ENCODE assay signal across 8 cellular contexts in the genomic region with DNA sequence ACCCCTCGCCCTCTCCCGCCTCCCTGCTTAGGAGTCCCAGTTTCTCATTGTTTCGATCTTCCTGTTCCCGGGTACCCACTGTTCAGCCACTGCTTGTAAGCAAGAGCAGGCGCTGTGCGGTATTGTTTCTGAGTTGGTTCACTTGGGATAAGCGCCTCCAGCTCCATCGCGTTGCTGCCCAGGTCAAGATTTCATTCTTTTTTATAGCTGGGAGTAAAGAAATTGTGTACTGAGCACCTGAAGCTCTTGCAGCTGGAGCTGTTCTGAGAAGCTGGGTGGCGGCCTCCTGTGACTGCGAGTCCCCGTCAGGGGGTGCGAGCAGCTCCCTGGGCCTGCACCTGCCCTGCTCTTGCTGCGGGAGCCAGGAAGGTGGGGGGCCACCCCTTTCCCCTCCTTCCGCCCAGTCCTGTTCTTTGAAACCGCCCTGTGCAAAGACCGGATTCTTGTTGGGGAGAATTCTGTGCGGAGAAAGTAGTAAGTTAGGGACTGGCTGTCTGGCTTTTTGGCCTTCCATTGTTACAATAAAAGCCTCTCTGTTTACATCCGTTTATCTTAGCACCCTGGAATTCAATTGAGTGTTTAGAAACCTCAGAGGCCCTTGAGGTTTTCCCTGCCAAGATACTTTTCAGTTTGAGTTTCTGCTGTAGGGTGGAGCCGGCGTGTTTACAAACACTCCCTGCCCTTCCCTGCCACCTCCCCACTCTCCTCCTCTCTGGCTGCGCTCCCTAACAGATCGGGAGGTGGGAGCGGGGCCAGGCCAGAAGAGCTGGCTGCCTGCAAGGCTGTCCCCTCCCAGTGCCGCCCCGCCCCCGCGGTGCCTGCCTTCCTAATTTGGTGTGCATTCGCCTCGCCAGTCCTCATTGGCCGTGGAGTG. TPM values are rescaled to one million over a fixed set of nuclear protein-coding genes. Genes with fewer than 3 reads are reported as not detected.
DNase-seq lines count a peak whose midpoint lies in the region; ATAC-seq, FAIRE-seq and TF ChIP-seq lines count a peak whose summit lies in the region.

No MANE protein-coding gene starts in this region.

- TF ChIP-seq CTCF in ovary (IDR thresholded peaks at IDR 0.05) (no peak), tibial nerve (IDR thresholded peaks at IDR 0.05) (no peak)

- FAIRE-seq in H54 (lab: Jason Lieb, UNC): peak; percentile 81

- POLR2A ChIA-PET in activated naive CD8-positive, alpha-beta T cell treated with anti-CD3 and anti-CD28 coated beads, Interleukin-2, amount 10 ng/mL, durations not matched to agents 7 days and 5 days (lab: Charles Lee): interaction anchor here (1.0 to 4.5 kb wide), 5 partner anchors 11 to 103 kb away, joined by 4 to 43 read pairs (median 32); a partner anchor contains a TSS

- H3K4me1 Mint-ChIP-seq in activated naive CD8-positive, alpha-beta T cell treated with anti-CD3 and anti-CD28 coated beads, Interleukin-2, amount 10 ng/mL, durations not matched to agents 7 days and 5 days: peaks cover 30% of the 10 kb centered on the region

- no peaks in the 10 kb centered on the region for H3K9me3 Mint-ChIP-seq in activated naive CD8-positive, alpha-beta T cell treated with anti-CD3 and anti-CD28 coated beads, Interleukin-2, amount 10 ng/mL, durations not matched to agents 7 days and 5 days

- H3K27ac ChIP-seq in SK-N-MC (peak overlapping the region; percentile 94), ovary (peak overlapping the region in 1 of 2 donors; percentile 80), tibial nerve (peak overlapping the region; percentile 63 to 96 (median 89))

- H3K4me3 Mint-ChIP-seq in activated naive CD8-positive, alpha-beta T cell treated with anti-CD3 and anti-CD28 coated beads, Interleukin-2, amount 10 ng/mL, durations not matched to agents 7 days and 5 days: peak overlapping the region; percentile 85

- peaks cover 25% of the 10 kb centered on the region for H3K36me3 Mint-ChIP-seq in activated naive CD8-positive, alpha-beta T cell treated with anti-CD3 and anti-CD28 coated beads, Interleukin-2, amount 10 ng/mL, durations not matched to agents 7 days and 5 days

- peak; percentile 75 for ATAC-seq in activated naive CD8-positive, alpha-beta T cell treated with anti-CD3 and anti-CD28 coated beads, Interleukin-2, amount 10 ng/mL, durations not matched to agents 7 days and 5 days (ENCODE audit: low read depth)
- ATAC-seq in Right ventricle myocardium inferior: peak; percentile 97

- H3K9me3 ChIP-seq in SK-N-MC (ENCODE audit: low read depth, low read length): no peaks in the 10 kb centered on the region
- no peaks in the 10 kb centered on the region for H3K9me3 ChIP-seq in ovary
- no peaks in the 10 kb centered on the region for H3K9me3 ChIP-seq in tibial nerve

- H3K4me3 ChIP-seq in SK-N-MC (peak overlapping the region; percentile 69), ovary (peak overlapping the region; percentile 25), tibial nerve (peak overlapping the region; percentile 3 to 46 (median 26))

- H3K36me3 ChIP-seq in SK-N-MC (ENCODE audit: insufficient read depth, low read length) (peaks cover 50% of the 10 kb centered on the region), ovary (no peaks in the 10 kb centered on the region), tibial nerve (peaks cover 2 to 60% (median 7%) of the 10 kb centered on the region in 3 donors)

- TF ChIP-seq POLR2A in H54 (IDR thresholded peaks at IDR 0.05; ENCODE audit: low read depth, low read length) (0 out of 2 replicates have a peak, but pooled peaks have one; percentile 31), ovary (IDR thresholded peaks at IDR 0.05) (no peak), tibial nerve (IDR thresholded peaks at IDR 0.05) (peak in 1 of 2 donors; percentile 27)

- H3K27me3 Mint-ChIP-seq in activated naive CD8-positive, alpha-beta T cell treated with anti-CD3 and anti-CD28 coated beads, Interleukin-2, amount 10 ng/mL, durations not matched to agents 7 days and 5 days: no peaks in the 10 kb centered on the region

- peaks cover 16% of the 10 kb centered on the region for H3K4me1 ChIP-seq in ovary (ENCODE audit: insufficient read depth)
- peaks cover 0 to 64% (median 33%) of the 10 kb centered on the region in 4 donors for H3K4me1 ChIP-seq in tibial nerve

- peak overlapping the region; percentile 92 for H3K27ac Mint-ChIP-seq in activated naive CD8-positive, alpha-beta T cell treated with anti-CD3 and anti-CD28 coated beads, Interleukin-2, amount 10 ng/mL, durations not matched to agents 7 days and 5 days

- intact Hi-C loops in Right ventricle myocardium inferior (cut with DNase I): loop anchor here (1.0 to 5.0 kb wide), 4 partner anchors 29 to 102 kb away; a partner anchor contains a TSS
- intact Hi-C loops in ovary (cut with DNase I): loop anchor here (2.0 to 10.0 kb wide), 5 partner anchors 42 to 132 kb away; a partner anchor contains a TSS

- DNase-seq in ELF-1 (ENCODE audit: low read depth, low spot score) (peak; percentile 98), H54 (ENCODE audit: insufficient read length, low spot score) (peak; percentile 96), LoVo (ENCODE audit: low spot score) (peak; percentile 99), SK-N-MC (ENCODE audit: low read depth, low spot score) (peak; percentile 60), Right ventricle myocardium inferior (ENCODE audit: missing footprints) (peak; percentile 99), ovary (peak; percentile 95 to 99 (median 97)), tibial nerve (ENCODE audit: low spot score in 2 of 2) (peak; percentile 96 to 98)
- peak; percentile 86 for DNase-seq in activated naive CD8-positive, alpha-beta T cell treated with anti-CD3 and anti-CD28 coated beads, Interleukin-2, amount 10 ng/mL, durations not matched to agents 7 days and 5 days

- peak overlapping the region; percentile 72 for H3K9ac ChIP-seq in SK-N-MC (ENCODE audit: insufficient read length)

- WGBS in ovary, 3 donors: 15 to 17% (median 16%) methylated on average over 28 to 31 of the region's 31 CpGs
- WGBS in tibial nerve, 2 donors: 17 to 19% methylated on average over 30 to 31 of the region's 31 CpGs

- no peaks in the 10 kb centered on the region for H3K27me3 ChIP-seq in ovary
- no peaks in the 10 kb centered on the region for H3K27me3 ChIP-seq in tibial nerve

- TF ChIP-seq EP300 in ovary (IDR thresholded peaks at IDR 0.05) (no peak), tibial nerve (IDR thresholded peaks at IDR 0.05) (peak in 1 of 2 donors; percentile 90)

RNA-seq across cellular contexts. Expression of a gene that starts 30.8 kb away (rescaled TPM):
- total RNA-seq in activated naive CD8-positive, alpha-beta T cell treated with anti-CD3 and anti-CD28 coated beads, Interleukin-2, amount 10 ng/mL, durations not matched to agents 7 days and 5 days: 10 to 100 TPM; 70.1 to 74.6 TPM
- total RNA-seq in Right ventricle myocardium inferior (14.4 TPM), ovary (10 to 100 TPM; 16.3 to 37.3 (median 23.1) TPM), tibial nerve (10 to 100 TPM; 26.0 to 61.8 (median 40.7) TPM)
- polyA plus RNA-seq in ovary: 10 to 100 TPM in 1 of 2 donors, 1 to 10 TPM in 1; 2.4 to 26.4 TPM
